In genomic region chr10:92413519-92413918, GRCh38 we compare ENCODE assay signal across 18 cellular contexts.
DNase-seq lines count a peak whose midpoint lies in the region; TF ChIP-seq lines count a peak whose summit lies in the region.
"Had no signal": no experiment of that assay in that cellular context is flagged by ENCODE, and none has a peak within 500 bp of the region (broad histone marks: within the 10 kb centered on the region; RNA-seq: fewer than 3 reads in every experiment).

No MANE protein-coding gene starts in this region.

- H3K4me2 ChIP-seq in MM.1S (ENCODE audit: low read depth, low read length), result no peak overlapping the region
- H3K4me2 ChIP-seq: A549 had no signal

- no peaks in the 10 kb centered on the region for H3K9me3 ChIP-seq in MM.1S (replicated peaks; ENCODE audit: insufficient read depth, low read length)
- H3K9me3 ChIP-seq: A549, Peyer's patch had no signal

- peak; percentile 26 for DNase-seq in DMS79 (lab: John Stamatoyannopoulos, UW)
- DNase-seq in M059J (ENCODE audit: low read depth), result peak; percentile 20
- DNase-seq in dermis microvascular lymphatic vessel endothelial cell (ENCODE audit: low read depth in 2 of 2), result peak; percentile 48 to 50
- peak; percentile 42 to 82 for DNase-seq in lung microvascular endothelial cell (ENCODE audit: low read depth in 2 of 2)
- no peak for DNase-seq in NCI-H2107 (lab: John Stamatoyannopoulos, UW)
- DNase-seq in MV-4-11 (lab: John Stamatoyannopoulos, UW), result no peak
- DNase-seq in MM.1S, result no peak
- DNase-seq in activated CD4-positive, CD25-positive, alpha-beta regulatory T cell (lab: John Stamatoyannopoulos, UW), result no peak
- DNase-seq: DMS53, H7, KBM-7, NCI-H1048, NCI-H1417 treated with DMSO at 0.1 percent for 48 hours, NCI-H187, Peyer's patch, SW 1271 had no signal

- H4K20me1 ChIP-seq in MM.1S (ENCODE audit: insufficient read depth, low read length), result no peaks in the 10 kb centered on the region

- H3F3A ChIP-seq in MM.1S (ENCODE audit: insufficient read depth, low read length), result no peaks in the 10 kb centered on the region

- H3K4me1 ChIP-seq in MM.1S (ENCODE audit: low read length), result no peaks in the 10 kb centered on the region
- H3K4me1 ChIP-seq: A549, Peyer's patch had no signal

- H3K27ac ChIP-seq in MM.1S (ENCODE audit: low read length), result no peak overlapping the region
- H3K27ac ChIP-seq: A549, HL-60, Peyer's patch had no signal

- no peaks in the 10 kb centered on the region for H3K79me2 ChIP-seq in MM.1S (ENCODE audit: low read length)

- no peak overlapping the region for H3K9ac ChIP-seq in MM.1S (ENCODE audit: low read length)

- H3K36me3 ChIP-seq in MM.1S (replicated peaks; ENCODE audit: insufficient read depth, low read length), result no peaks in the 10 kb centered on the region
- H3K36me3 ChIP-seq: Peyer's patch had no signal

- H3K4me3 ChIP-seq in MM.1S (ENCODE audit: low read length), result no peak overlapping the region
- H3K4me3 ChIP-seq: A549, Peyer's patch had no signal

- no peak overlapping the region for H2AFZ ChIP-seq in MM.1S (ENCODE audit: low read length)

- no peaks in the 10 kb centered on the region for H3K9me2 ChIP-seq in MM.1S (replicated peaks; ENCODE audit: insufficient read depth, low read length)

- H3K27me3 ChIP-seq in MM.1S (replicated peaks; ENCODE audit: insufficient read depth, low read length), result no peaks in the 10 kb centered on the region
- H3K27me3 ChIP-seq: Peyer's patch had no signal

- TF ChIP-seq CTCF in MM.1S (IDR thresholded peaks at IDR 0.05; ENCODE audit: low read length), result no peak

Comparison
In these comparisons a context has a peak if more than half of its experiments do, and no peak if none do; other contexts are left out.
1. DNase-seq: peak in DMS79 (single experiment), M059J (single experiment), dermis microvascular lymphatic vessel endothelial cell (2 of 2) and lung microvascular endothelial cell (2 of 2); none in NCI-H2107 (single experiment), MV-4-11 (single experiment), MM.1S (single experiment) and activated CD4-positive, CD25-positive, alpha-beta regulatory T cell (0 of 4).